ENCODE assay signal across 1 cellular context in genomic region chr2:230668184-230668938, GRCh38.
A peak's percentile ranks its signal among the peaks of the same experiment; 100 is the strongest.
TF ChIP-seq lines count a peak whose summit lies in the region.

No MANE protein-coding gene starts in this region.

TF ChIP-seq in GM12878, 131 proteins besides CTCF, POLR2A, EP300 and RAD21 (continued from another document and continues in another):
- TF ChIP-seq ZNF592 (IDR thresholded peaks at IDR 0.05) (no peak; the same call in 1 of the 2 replicates), GABPA (IDR thresholded peaks at IDR 0.05; ENCODE audit: low read depth) (no peak), WRNIP1 (IDR thresholded peaks at IDR 0.05; ENCODE audit: borderline replicate concordance, low read depth, low read length) (no peak), FOXM1 (IDR thresholded peaks at IDR 0.05; ENCODE audit: low read depth, low read length) (no peak), SUPT20H (IDR thresholded peaks at IDR 0.05; ENCODE audit: borderline replicate concordance, control insufficient read depth, low read depth, low read length) (no peak), ZZZ3 (IDR thresholded peaks at IDR 0.05; ENCODE audit: control insufficient read depth, insufficient read length, low read depth) (no peak), HSF1 (IDR thresholded peaks at IDR 0.05; ENCODE audit: low read depth, low read length) (no peak), TBL1XR1 (IDR thresholded peaks at IDR 0.05; ENCODE audit: low read depth, low read length) (0 out of 2 replicates have a peak, but pooled peaks have one; percentile 54), KAT2A (conservative IDR thresholded peaks at IDR 0.05; ENCODE audit: control insufficient read depth, low read depth, low read length) (no peak), BRCA1 (IDR thresholded peaks at IDR 0.05; ENCODE audit: low read depth, low read length) (no peak), NBN (IDR thresholded peaks at IDR 0.05) (peak; percentile 90; the same call in 1 of the 2 replicates), REST (IDR thresholded peaks at IDR 0.05; ENCODE audit: low read depth, low read length) (no peak), CBX3 (IDR thresholded peaks at IDR 0.05; ENCODE audit: borderline replicate concordance, low read depth) (no peak), FOS (IDR thresholded peaks at IDR 0.05; ENCODE audit: borderline replicate concordance, extremely low read depth, insufficient read length) (no peak), POLR2AphosphoS2 (IDR thresholded peaks at IDR 0.05; ENCODE audit: low read depth, low read length) (no peak), NFIC (IDR thresholded peaks at IDR 0.05; ENCODE audit: low read depth, low read length) (no peak), HCFC1 (IDR thresholded peaks at IDR 0.05; ENCODE audit: low read length) (no peak), MEF2A (IDR thresholded peaks at IDR 0.05; ENCODE audit: insufficient read depth, low read depth, low read length) (peak; percentile 92), RB1 (IDR thresholded peaks at IDR 0.05; ENCODE audit: borderline replicate concordance) (0 out of 2 replicates have a peak, but pooled peaks have one; percentile 23), ZNF687 (IDR thresholded peaks at IDR 0.05) (peak; percentile 94), ZNF217 (IDR thresholded peaks at IDR 0.05) (peak; percentile 48), E2F8 (IDR thresholded peaks at IDR 0.05; ENCODE audit: low read depth, partially characterized antibody) (no peak), SIX5 (IDR thresholded peaks at IDR 0.05; ENCODE audit: low read depth, low read length, severe bottlenecking) (peak; percentile 21), ZNF207 (IDR thresholded peaks at IDR 0.05; ENCODE audit: borderline replicate concordance) (0 out of 2 replicates have a peak, but pooled peaks have one; percentile 29), RCOR1 (conservative IDR thresholded peaks at IDR 0.05; ENCODE audit: low read depth, low read length) (no peak), IRF5 (IDR thresholded peaks at IDR 0.05; ENCODE audit: borderline replicate concordance) (peak; percentile 63; the same call in 1 of the 2 replicates), EED (IDR thresholded peaks at IDR 0.05; ENCODE audit: low read depth) (peak; percentile 99), E2F4 (IDR thresholded peaks at IDR 0.05; ENCODE audit: low read depth, low read length) (no peak), HDGF (IDR thresholded peaks at IDR 0.05) (0 out of 2 replicates have a peak, but pooled peaks have one; percentile 50), CEBPZ (IDR thresholded peaks at IDR 0.05; ENCODE audit: low read depth, low read length) (no peak), PAX8 (IDR thresholded peaks at IDR 0.05) (no peak), TAF1 (IDR thresholded peaks at IDR 0.05; ENCODE audit: borderline replicate concordance, low read depth, low read length) (peak; percentile 58), CREB1 (IDR thresholded peaks at IDR 0.05; ENCODE audit: low read depth) (no peak), MXI1 (IDR thresholded peaks at IDR 0.05; ENCODE audit: low read depth, low read length) (no peak), NFYA (IDR thresholded peaks at IDR 0.05; ENCODE audit: borderline replicate concordance, low read depth, low read length) (no peak), KLF5 (IDR thresholded peaks at IDR 0.05; ENCODE audit: partially characterized antibody) (no peak)
